32 cellular contexts compared by ENCODE assay signal in the genomic region with DNA sequence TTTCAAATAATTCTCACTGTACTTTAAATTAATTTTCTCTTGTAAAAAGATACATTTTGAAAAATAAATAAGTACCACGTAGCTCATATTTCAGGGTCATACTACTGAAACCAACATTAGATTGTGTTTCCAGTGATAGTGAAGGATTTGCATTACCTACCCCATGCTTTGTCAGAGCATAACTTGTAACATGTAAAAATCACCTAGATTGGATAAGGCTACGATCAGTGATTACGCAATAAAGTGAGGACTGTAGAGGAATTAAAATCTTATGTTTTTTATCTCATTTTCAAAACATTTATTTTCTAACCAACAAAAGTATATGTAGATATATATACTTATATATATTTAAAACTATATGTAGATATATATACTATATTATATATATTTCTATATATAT.
"Had no signal": no experiment of that assay in that cellular context is flagged by ENCODE, and none has a peak within 500 bp of the region (broad histone marks: within the 10 kb centered on the region; RNA-seq: fewer than 3 reads in every experiment).

No MANE protein-coding gene starts in this region.

- H3K36me3 ChIP-seq: adrenal gland, esophagus muscularis mucosa had no signal

- H3K27ac ChIP-seq: adrenal gland, body of pancreas, esophagus muscularis mucosa, VCaP had no signal

- H3K27me3 ChIP-seq: adrenal gland, body of pancreas, esophagus muscularis mucosa had no signal

- FAIRE-seq: colon had no signal

- H3K4me1 ChIP-seq: adrenal gland, body of pancreas, esophagus muscularis mucosa had no signal

- ATAC-seq: activated naive CD8-positive, alpha-beta T cell treated with anti-CD3 and anti-CD28 coated beads, Interleukin-2, amount 50 U/mL, for 24 hours; activated T-cell treated with anti-CD3 and anti-CD28 coated beads, Interleukin-2, amount 50 U/mL, for 4 hours; activated T-helper 17 cell treated with anti-CD3 and anti-CD28 coated beads, Interleukin-2, amount 50 U/mL, for 72 hours; body of pancreas; effector memory CD8-positive, alpha-beta T cell; T-helper 17 cell; WTC11 had no signal

- H3K4me3 ChIP-seq: adrenal gland, body of pancreas, esophagus muscularis mucosa had no signal

- H3K9me3 ChIP-seq: adrenal gland, body of pancreas, esophagus muscularis mucosa had no signal

- DNase-seq: activated CD4-positive, alpha-beta memory T cell treated with anti-CD3 and anti-CD28 coated beads, Interleukin-2, amount 10 ng/mL, durations not matched to agents 7 days and 5 days; activated CD4-positive, alpha-beta T cell treated with anti-CD3 and anti-CD28 coated beads for 1 hour; activated CD4-positive, alpha-beta T cell treated with anti-CD3 and anti-CD28 coated beads for 4 hours; activated CD4-positive, alpha-beta T cell treated with anti-CD3 and anti-CD28 coated beads, Interleukin-2, amount 10 ng/mL, durations not matched to agents 7 days and 5 days; activated CD4-positive, alpha-beta T cell treated with anti-CD3 and anti-CD28 coated beads, Interleukin-2, amount 50 U/mL, for 4 hours; activated CD8-positive, alpha-beta memory T cell treated with anti-CD3 and anti-CD28 coated beads for 24 hours; activated effector memory CD4-positive, alpha-beta T cell treated with Interleukin-2 at 50 U/mL for 16 hours; activated gamma-delta T cell treated with Interleukin-2 at 50 U/mL for 16 hours; activated naive CD4-positive, alpha-beta T cell treated with Interleukin-2 at 50 U/mL for 16 hours; activated naive CD8-positive, alpha-beta T cell treated with anti-CD3 and anti-CD28 coated beads for 36 hours; activated naive CD8-positive, alpha-beta T cell treated with anti-CD3 and anti-CD28 coated beads, Interleukin-2, amount 50 U/mL, for 24 hours; activated T-cell treated with anti-CD3 and anti-CD28 coated beads, Interleukin-2, amount 50 U/mL, for 4 hours; adrenal gland; amygdala; aorta; body of pancreas; caudate nucleus; cortex of kidney; dermis blood vessel endothelial cell; effector CD4-positive, alpha-beta T cell; effector memory CD8-positive, alpha-beta T cell; erythroblast; foreskin melanocyte; head of caudate nucleus; T-helper 1 cell; T-helper 17 cell; T1000 had no signal
